ENCODE assay signal across 19 cellular contexts in genomic region chr7:24881622-24882021, GRCh38.
A peak's percentile ranks its signal among the peaks of the same experiment; 100 is the strongest.
DNase-seq lines count a peak whose midpoint lies in the region; ATAC-seq, FAIRE-seq and TF ChIP-seq lines count a peak whose summit lies in the region.
"Had no signal": no experiment of that assay in that cellular context is flagged by ENCODE, and none has a peak within 500 bp of the region (broad histone marks: within the 10 kb centered on the region; RNA-seq: fewer than 3 reads in every experiment).

No MANE protein-coding gene starts in this region.

- TF ChIP-seq CTCF in A549 (IDR thresholded peaks at IDR 0.05) = peak; percentile 18; the same call in 1 of the 3 replicates
- peak; percentile 76 for TF ChIP-seq CTCF in endodermal cell (conservative IDR thresholded peaks at IDR 0.05)
- TF ChIP-seq CTCF in CD4-positive, alpha-beta T cell (IDR thresholded peaks at IDR 0.05) = no peak

- no peaks in the 10 kb centered on the region for H3K9me3 Mint-ChIP-seq in endodermal cell
- H3K9me3 Mint-ChIP-seq in activated CD4-positive, alpha-beta memory T cell treated with anti-CD3 and anti-CD28 coated beads for 36 hours = no peaks in the 10 kb centered on the region
- H3K9me3 Mint-ChIP-seq in CD4-positive, alpha-beta T cell = no peaks in the 10 kb centered on the region
- H3K9me3 Mint-ChIP-seq in T-helper 2 cell treated with Interferon-gamma antibody and Interleukin-4, amounts not matched to agents 5 μg/mL and 100 μg/mL, for 36 hours = no peaks in the 10 kb centered on the region
- H3K9me3 Mint-ChIP-seq: natural killer cell had no signal

- POLR2A ChIA-PET in A549 (lab: Yijun Ruan, JAX) = no interaction called here
- POLR2A ChIA-PET in activated CD4-positive, alpha-beta memory T cell treated with anti-CD3 and anti-CD28 coated beads for 36 hours (lab: Charles Lee) = interaction anchor here (1.1 to 1.4 kb wide), 3 partner anchors 25 to 85 kb away, joined by 3 to 5 read pairs (median 3); no protein-coding TSS in a partner anchor
- POLR2A ChIA-PET in CD4-positive, alpha-beta T cell (lab: Charles Lee) = no interaction called here

- no peak overlapping the region for H3K9ac ChIP-seq in endodermal cell (ENCODE audit: extremely low read depth, low read length, poor library complexity, severe bottlenecking)
- H3K9ac ChIP-seq: BLaER1 treated with 17β-estradiol and CSF1 and Interleukin-3, amounts not matched to agents 10 nM and 100 nM had no signal

- intact Hi-C loops in activated CD4-positive, alpha-beta memory T cell treated with anti-CD3 and anti-CD28 coated beads for 36 hours (cut with micrococcal nuclease) = no loop called here
- intact Hi-C loops in CD4-positive, alpha-beta T cell (cut with DNase I, micrococcal nuclease) = no loop called here

- no peak overlapping the region for H3K27ac Mint-ChIP-seq in endodermal cell
- H3K27ac Mint-ChIP-seq in activated CD4-positive, alpha-beta memory T cell treated with anti-CD3 and anti-CD28 coated beads for 36 hours = no peak overlapping the region
- H3K27ac Mint-ChIP-seq in CD4-positive, alpha-beta T cell = no peak overlapping the region
- no peak overlapping the region for H3K27ac Mint-ChIP-seq in T-helper 2 cell treated with Interferon-gamma antibody and Interleukin-4, amounts not matched to agents 5 μg/mL and 100 μg/mL, for 36 hours

- DNase-seq in A549 (ENCODE audit: low read depth in 1 of 2, low spot score in 1 of 2) (peak in 1 of 2 experiments; percentile 44), H54 (ENCODE audit: insufficient read length, low spot score) (peak; percentile 35), SJSA1 (ENCODE audit: low read depth in 1 of 2, low spot score in 2 of 2) (peak; percentile 23 to 48), endodermal cell (peak; percentile 69), UCSD-AML1 (lab: John Stamatoyannopoulos, UW; ENCODE audit: unreplicated experiment) (no peak)
- DNase-seq in activated CD4-positive, alpha-beta memory T cell treated with anti-CD3 and anti-CD28 coated beads for 36 hours = no peak
- no peak for DNase-seq in CD4-positive, alpha-beta T cell
- DNase-seq in T-helper 2 cell treated with Interferon-gamma antibody and Interleukin-4, amounts not matched to agents 5 μg/mL and 100 μg/mL, for 36 hours (ENCODE audit: low spot score) = no peak
- DNase-seq: activated CD4-positive, alpha-beta T cell treated with anti-CD3 and anti-CD28 coated beads, Interleukin-2, amount 50 U/mL, for 48 hours; activated gamma-delta T cell treated with Interleukin-2 at 50 U/mL for 16 hours; left ventricle myocardium superior; natural killer cell; NCI-H2171; stimulated activated CD4-positive, alpha-beta T cell treated with anti-CD3 and anti-CD28 coated beads, Interleukin-4, amount 100 ng/mL, for 1 hour; T-helper 1 cell had no signal

- ATAC-seq in A549 = peak; percentile 90 to 95
- ATAC-seq in CD4-positive, alpha-beta T cell (ENCODE audit: poor library complexity) = no peak
- ATAC-seq: left ventricle myocardium superior, natural killer cell had no signal

- CTCF ChIA-PET in A549 (lab: Yijun Ruan, JAX) = interaction anchor here (1.2 to 2.3 kb wide), 6 partner anchors 10 to 213 kb away, joined by 3 to 10 read pairs (median 4); no protein-coding TSS in a partner anchor
- CTCF ChIA-PET in activated CD4-positive, alpha-beta memory T cell treated with anti-CD3 and anti-CD28 coated beads for 36 hours (lab: Charles Lee) = interaction anchor here (0.8 to 2.5 kb wide), 6 partner anchors 9 to 216 kb away, joined by 3 to 18 read pairs (median 4); partner anchors contain the start of gene OSBPL3
- CTCF ChIA-PET in CD4-positive, alpha-beta T cell (lab: Charles Lee) = interaction anchor here (1.1 kb wide), 1 partner anchor 100 kb away, joined by 3 read pairs; no protein-coding TSS in a partner anchor

- peaks cover 34% of the 10 kb centered on the region for H3K4me1 Mint-ChIP-seq in endodermal cell
- peaks cover 88% of the 10 kb centered on the region for H3K4me1 Mint-ChIP-seq in activated CD4-positive, alpha-beta memory T cell treated with anti-CD3 and anti-CD28 coated beads for 36 hours (ENCODE audit: low read depth)
- peaks cover 34% of the 10 kb centered on the region for H3K4me1 Mint-ChIP-seq in CD4-positive, alpha-beta T cell (ENCODE audit: low read depth)
- H3K4me1 Mint-ChIP-seq in T-helper 2 cell treated with Interferon-gamma antibody and Interleukin-4, amounts not matched to agents 5 μg/mL and 100 μg/mL, for 36 hours (ENCODE audit: low read depth) = peaks cover 62% of the 10 kb centered on the region

- no peak overlapping the region for H3K4me3 Mint-ChIP-seq in endodermal cell
- no peak overlapping the region for H3K4me3 Mint-ChIP-seq in activated CD4-positive, alpha-beta memory T cell treated with anti-CD3 and anti-CD28 coated beads for 36 hours
- no peak overlapping the region for H3K4me3 Mint-ChIP-seq in CD4-positive, alpha-beta T cell
- H3K4me3 Mint-ChIP-seq in T-helper 2 cell treated with Interferon-gamma antibody and Interleukin-4, amounts not matched to agents 5 μg/mL and 100 μg/mL, for 36 hours = no peak overlapping the region
- H3K4me3 Mint-ChIP-seq: natural killer cell had no signal

- no peaks in the 10 kb centered on the region for H3K27me3 Mint-ChIP-seq in endodermal cell (ENCODE audit: insufficient read depth)
- H3K27me3 Mint-ChIP-seq in activated CD4-positive, alpha-beta memory T cell treated with anti-CD3 and anti-CD28 coated beads for 36 hours = no peaks in the 10 kb centered on the region
- no peaks in the 10 kb centered on the region for H3K27me3 Mint-ChIP-seq in CD4-positive, alpha-beta T cell
- no peaks in the 10 kb centered on the region for H3K27me3 Mint-ChIP-seq in T-helper 2 cell treated with Interferon-gamma antibody and Interleukin-4, amounts not matched to agents 5 μg/mL and 100 μg/mL, for 36 hours (ENCODE audit: low read depth)

- FAIRE-seq in A549 (lab: Jason Lieb, UNC) = no peak
- peak; percentile 67 for FAIRE-seq in H54 (lab: Jason Lieb, UNC)
- FAIRE-seq: GM19239 had no signal

- H3K27ac ChIP-seq in A549 = no peak overlapping the region
- H3K27ac ChIP-seq in SJSA1 = no peak overlapping the region
- no peak overlapping the region for H3K27ac ChIP-seq in endodermal cell (ENCODE audit: low read depth, low read length)
- H3K27ac ChIP-seq in CD4-positive, alpha-beta T cell (ENCODE audit: low read depth, low read length) = no peak overlapping the region
- H3K27ac ChIP-seq: BLaER1 treated with 17β-estradiol and CSF1 and Interleukin-3, amounts not matched to agents 10 nM and 100 nM; hepatocyte; right atrium auricular region had no signal

- no peaks in the 10 kb centered on the region for H3K36me3 Mint-ChIP-seq in endodermal cell (ENCODE audit: low read depth)
- peaks cover 13% of the 10 kb centered on the region for H3K36me3 Mint-ChIP-seq in activated CD4-positive, alpha-beta memory T cell treated with anti-CD3 and anti-CD28 coated beads for 36 hours
- peaks cover 32% of the 10 kb centered on the region for H3K36me3 Mint-ChIP-seq in CD4-positive, alpha-beta T cell (ENCODE audit: low read depth)
- H3K36me3 Mint-ChIP-seq in T-helper 2 cell treated with Interferon-gamma antibody and Interleukin-4, amounts not matched to agents 5 μg/mL and 100 μg/mL, for 36 hours (ENCODE audit: low read depth) = peaks cover 44% of the 10 kb centered on the region
- H3K36me3 Mint-ChIP-seq: natural killer cell had no signal

- TF ChIP-seq POLR2A in A549 (IDR thresholded peaks at IDR 0.05; ENCODE audit: low read length) (no peak), H54 (IDR thresholded peaks at IDR 0.05; ENCODE audit: low read depth, low read length) (no peak)

- no peaks in the 10 kb centered on the region for H3K27me3 ChIP-seq in SJSA1 (replicated peaks)
- H3K27me3 ChIP-seq in endodermal cell (ENCODE audit: control insufficient read depth, insufficient read depth, low read length, poor library complexity, severe bottlenecking) = no peaks in the 10 kb centered on the region
- H3K27me3 ChIP-seq in CD4-positive, alpha-beta T cell (ENCODE audit: control insufficient read depth, insufficient read depth, low read length) = no peaks in the 10 kb centered on the region
- H3K27me3 ChIP-seq: BLaER1 treated with 17β-estradiol and CSF1 and Interleukin-3, amounts not matched to agents 10 nM and 100 nM; hepatocyte; right atrium auricular region had no signal

- H3K4me3 ChIP-seq in A549 (no peak overlapping the region), SJSA1 (no peak overlapping the region), endodermal cell (ENCODE audit: low read length) (no peak overlapping the region)
- H3K4me3 ChIP-seq: BLaER1 treated with 17β-estradiol and CSF1 and Interleukin-3, amounts not matched to agents 10 nM and 100 nM; hepatocyte; right atrium auricular region had no signal

- no peak for TF ChIP-seq EP300 in A549 (IDR thresholded peaks at IDR 0.05)

- TF ChIP-seq RAD21 in A549 (conservative IDR thresholded peaks at IDR 0.05 in 1 of 2, IDR thresholded peaks at IDR 0.05 in 1 of 2) = peak; percentile 18 to 43; a peak in 3 of 5 replicates

- H3K9me3 ChIP-seq in A549 = no peaks in the 10 kb centered on the region
- H3K9me3 ChIP-seq in SJSA1 (replicated peaks) = no peaks in the 10 kb centered on the region
- H3K9me3 ChIP-seq in endodermal cell (ENCODE audit: control insufficient read depth, low read length) = no peaks in the 10 kb centered on the region
- H3K9me3 ChIP-seq in CD4-positive, alpha-beta T cell (ENCODE audit: control insufficient read depth, low read length) = no peaks in the 10 kb centered on the region
- H3K9me3 ChIP-seq: BLaER1 treated with 17β-estradiol and CSF1 and Interleukin-3, amounts not matched to agents 10 nM and 100 nM; right atrium auricular region had no signal

- peaks cover 15% of the 10 kb centered on the region for H3K4me1 ChIP-seq in A549
- H3K4me1 ChIP-seq in SJSA1 (replicated peaks) = peaks cover 20% of the 10 kb centered on the region
- H3K4me1 ChIP-seq in endodermal cell (ENCODE audit: control insufficient read depth, insufficient read depth, low read length) = peaks cover 3% of the 10 kb centered on the region
- H3K4me1 ChIP-seq: right atrium auricular region had no signal

- H3K4me2 ChIP-seq in A549 = no peak overlapping the region
- H3K4me2 ChIP-seq: hepatocyte had no signal

- 56% methylated on average over 4 of the region's 4 CpGs for WGBS in A549 (ENCODE audit: missing lambda C conversion rate)
- 87 to 93% methylated on average over 4 of the region's 4 CpGs for WGBS in endodermal cell (ENCODE audit: insufficient coverage in 1 of 2, insufficient read length in 1 of 2), 2 experiments

- H3K36me3 ChIP-seq in SJSA1 (no peaks in the 10 kb centered on the region), endodermal cell (ENCODE audit: control insufficient read depth, insufficient read depth, low read length) (no peaks in the 10 kb centered on the region)
- H3K36me3 ChIP-seq: right atrium auricular region had no signal

TF ChIP-seq in A549, 52 proteins besides CTCF, POLR2A, EP300 and RAD21 (continues in another document):
- TF ChIP-seq CHD2 (IDR thresholded peaks at IDR 0.05; ENCODE audit: low read length, partially characterized antibody) (no peak), SMC3 (IDR thresholded peaks at IDR 0.05) (0 out of 3 replicates have a peak, but pooled peaks have one; percentile 32)

Comparison
In these comparisons a context has a peak if more than half of its experiments do, and no peak if none do; other contexts are left out.
1. DNase-seq: peak in H54 (single experiment), SJSA1 (2 of 2) and endodermal cell (single experiment); none in UCSD-AML1 (single experiment), activated CD4-positive, alpha-beta memory T cell treated with anti-CD3 and anti-CD28 coated beads for 36 hours (single experiment), CD4-positive, alpha-beta T cell (0 of 10) and T-helper 2 cell treated with Interferon-gamma antibody and Interleukin-4, amounts not matched to agents 5 μg/mL and 100 μg/mL, for 36 hours (single experiment).